Comparison of ENCODE assay signal across 15 cellular contexts in genomic region chr15:75698399-75698747, GRCh38. TPM values are rescaled to one million over a fixed set of nuclear protein-coding genes. Genes with fewer than 3 reads are reported as not detected.
DNase-seq lines count a peak whose midpoint lies in the region; ATAC-seq and TF ChIP-seq lines count a peak whose summit lies in the region.
"Had no signal": no experiment of that assay in that cellular context is flagged by ENCODE, and none has a peak within 500 bp of the region (broad histone marks: within the 10 kb centered on the region; RNA-seq: fewer than 3 reads in every experiment).

No MANE protein-coding gene starts in this region.

- H2BK120ac ChIP-seq in neuronal stem cell (ENCODE audit: low read depth, low read length): no peak overlapping the region

- TF ChIP-seq EP300 in transverse colon (IDR thresholded peaks at IDR 0.05; ENCODE audit: low read depth): no peak

- no peaks in the 10 kb centered on the region for H3K27me3 Mint-ChIP-seq in natural killer cell treated with Interleukin-12 subunit alpha and Interleukin-12 subunit beta and Interleukin-15 and Interleukin-18, amount 100 ng/mL, for 72 hours

- H3K4me1 Mint-ChIP-seq in natural killer cell treated with Interleukin-12 subunit alpha and Interleukin-12 subunit beta and Interleukin-15 and Interleukin-18, amount 100 ng/mL, for 72 hours (ENCODE audit: low read depth in 2 of 2): peaks cover 9 to 30% of the 10 kb centered on the region in 2 donors

- H2BK15ac ChIP-seq in neuronal stem cell (ENCODE audit: low read length): no peak overlapping the region

- DNase-seq in RWPE1 (ENCODE audit: low spot score): no peak
- DNase-seq in neuronal stem cell (ENCODE audit: low spot score): no peak
- DNase-seq in transverse colon: no peak
- no peak for DNase-seq in natural killer cell treated with Interleukin-12 subunit alpha and Interleukin-12 subunit beta and Interleukin-15 and Interleukin-18, amount 100 ng/mL, for 72 hours (ENCODE audit: low spot score)
- DNase-seq in RPMI8226: no peak
- DNase-seq: CD4-positive, alpha-beta T cell; DMS53; HCEC 1CT; KBM-7; NCI-H146; NCI-H2081; NCI-H748 treated with DMSO at 0.1 percent for 48 hours; OCI-M1 had no signal

- H3K36me3 Mint-ChIP-seq in natural killer cell treated with Interleukin-12 subunit alpha and Interleukin-12 subunit beta and Interleukin-15 and Interleukin-18, amount 100 ng/mL, for 72 hours: no peaks in the 10 kb centered on the region

- H3K36me3 ChIP-seq in duodenal mucosa (ENCODE audit: control insufficient read depth in 1 of 2, insufficient read depth in 2 of 2, low read length in 2 of 2) (no peaks in the 10 kb centered on the region), neuronal stem cell (replicated peaks in 1 of 2; ENCODE audit: control insufficient read depth in 2 of 2, insufficient read depth in 2 of 2, low read length in 2 of 2) (no peaks in the 10 kb centered on the region), transverse colon (no peaks in the 10 kb centered on the region)

- no peak for TF ChIP-seq POLR2A in transverse colon (IDR thresholded peaks at IDR 0.05)

- no peak overlapping the region for H3K14ac ChIP-seq in neuronal stem cell (ENCODE audit: low read length)

- peak overlapping the region; percentile 64 for H3K18ac ChIP-seq in neuronal stem cell (ENCODE audit: low read length)

- CTCF ChIA-PET in RWPE1 (lab: Yijun Ruan, JAX): no interaction called here

- H3K27me3 ChIP-seq in duodenal mucosa (ENCODE audit: control insufficient read depth in 1 of 2, insufficient read depth in 2 of 2, low read length in 2 of 2): no peaks in the 10 kb centered on the region
- peaks cover 0 to 18% (median 0%) of the 10 kb centered on the region in 3 experiments for H3K27me3 ChIP-seq in neuronal stem cell (ENCODE audit: control insufficient read depth in 3 of 3, insufficient read depth in 3 of 3, low read depth in 1 of 3, low read length in 3 of 3)
- H3K27me3 ChIP-seq in transverse colon: no peaks in the 10 kb centered on the region

- no peak overlapping the region for H3K23ac ChIP-seq in neuronal stem cell (ENCODE audit: low read depth, low read length, poor library complexity)

- intact Hi-C loops in transverse colon (cut with DNase I; ENCODE audit: low total_unique reads): no loop called here

- H3K9me3 ChIP-seq in duodenal mucosa (ENCODE audit: control insufficient read depth in 1 of 2, low read length in 2 of 2) (no peaks in the 10 kb centered on the region), neuronal stem cell (replicated peaks in 1 of 2; ENCODE audit: control insufficient read depth in 2 of 2, insufficient read depth in 1 of 2, low read depth in 1 of 2, low read length in 2 of 2) (no peaks in the 10 kb centered on the region), transverse colon (no peaks in the 10 kb centered on the region)

- H3K27ac Mint-ChIP-seq in natural killer cell treated with Interleukin-12 subunit alpha and Interleukin-12 subunit beta and Interleukin-15 and Interleukin-18, amount 100 ng/mL, for 72 hours: no peak overlapping the region
- H3K27ac Mint-ChIP-seq: CD4-positive, alpha-beta T cell had no signal

- TF ChIP-seq CTCF in RWPE1 (conservative IDR thresholded peaks at IDR 0.05; ENCODE audit: low read depth) (no peak), transverse colon (IDR thresholded peaks at IDR 0.05) (no peak)

- H3K9ac ChIP-seq in duodenal mucosa (ENCODE audit: low read depth in 1 of 2, low read length in 2 of 2) (no peak overlapping the region), neuronal stem cell (ENCODE audit: low read depth, low read length, poor library complexity) (no peak overlapping the region)

- H3K27ac ChIP-seq in RWPE1 (peak overlapping the region; percentile 94; the same call in 1 of the 2 replicates), duodenal mucosa (ENCODE audit: low read depth, low read length) (peak overlapping the region; percentile 10), neuronal stem cell (replicated peaks; ENCODE audit: low read length) (no peak overlapping the region), transverse colon (peak overlapping the region; percentile 84 to 94 (median 88))

- no peak overlapping the region for H3K4me2 ChIP-seq in neuronal stem cell (ENCODE audit: insufficient read depth, low read length, poor library complexity, severe bottlenecking)

- peaks cover 4% of the 10 kb centered on the region for H3K79me1 ChIP-seq in neuronal stem cell (ENCODE audit: low read depth, low read length)

- peaks cover 20 to 22% of the 10 kb centered on the region in 2 donors for H3K4me1 ChIP-seq in duodenal mucosa (ENCODE audit: control insufficient read depth in 1 of 2, insufficient read depth in 2 of 2, low read length in 2 of 2)
- peaks cover 19 to 26% of the 10 kb centered on the region in 2 donors for H3K4me1 ChIP-seq in neuronal stem cell (ENCODE audit: control insufficient read depth in 2 of 2, insufficient read depth in 1 of 2, low read depth in 1 of 2, low read length in 2 of 2)
- H3K4me1 ChIP-seq in transverse colon: peaks cover 54 to 77% (median 60%) of the 10 kb centered on the region in 4 donors

- no peak overlapping the region for H4K8ac ChIP-seq in neuronal stem cell (ENCODE audit: low read depth, low read length)

- H4K91ac ChIP-seq in neuronal stem cell (ENCODE audit: low read depth, low read length, poor library complexity): no peak overlapping the region

- H3K4me3 ChIP-seq in duodenal mucosa (ENCODE audit: low read depth in 1 of 2, low read length in 2 of 2) (no peak overlapping the region), neuronal stem cell (ENCODE audit: low read length in 2 of 2) (no peak overlapping the region), transverse colon (no peak overlapping the region)

- no peak for ATAC-seq in natural killer cell treated with Interleukin-12 subunit alpha and Interleukin-12 subunit beta and Interleukin-15 and Interleukin-18, amount 100 ng/mL, for 72 hours
- ATAC-seq in GM18861 (IDR thresholded peaks at IDR 0.05; ENCODE audit: unreplicated experiment): no peak

- H3K9me3 Mint-ChIP-seq in natural killer cell treated with Interleukin-12 subunit alpha and Interleukin-12 subunit beta and Interleukin-15 and Interleukin-18, amount 100 ng/mL, for 72 hours: no peaks in the 10 kb centered on the region
- H3K9me3 Mint-ChIP-seq: CD4-positive, alpha-beta T cell had no signal

- no peak overlapping the region for H2BK5ac ChIP-seq in neuronal stem cell (ENCODE audit: low read length)

- no peak overlapping the region for H2BK12ac ChIP-seq in neuronal stem cell (ENCODE audit: low read length)

- no peak overlapping the region for H2AK5ac ChIP-seq in neuronal stem cell (ENCODE audit: low read depth, low read length)

- in situ Hi-C loops in transverse colon (cut with MboI; ENCODE audit: low pct_ligation_motif_present in 1 of 4, low pct_unique_long_range_greater_than_20kb in 1 of 4, low sequenced_read_pairs in 3 of 4): no loop called here

- H3K4ac ChIP-seq in neuronal stem cell (ENCODE audit: low read length): no peak overlapping the region

- WGBS in neuronal stem cell (ENCODE audit: extremely low coverage in 2 of 2, insufficient read length in 2 of 2, insufficient replicate concordance in 1 of 2), 2 donors: no CpG with 5 or more reads among the region's 8 CpGs
- 81% methylated on average over 8 of the region's 8 CpGs; no CpG with 5 or more reads in 1 of the 2 donors for WGBS in transverse colon (ENCODE audit: low coverage in 1 of 2), 2 donors

- H2AFZ ChIP-seq in neuronal stem cell (ENCODE audit: low read length): no peak overlapping the region

- no peak overlapping the region for H3K4me3 Mint-ChIP-seq in natural killer cell treated with Interleukin-12 subunit alpha and Interleukin-12 subunit beta and Interleukin-15 and Interleukin-18, amount 100 ng/mL, for 72 hours
- H3K4me3 Mint-ChIP-seq: CD4-positive, alpha-beta T cell had no signal

- POLR2A ChIA-PET in RWPE1 (lab: Yijun Ruan, JAX; ENCODE audit: low non-redundant PET): interaction anchor here (0.5 kb wide), 1 partner anchor 1245 kb away, joined by 8 read pairs; no protein-coding TSS in a partner anchor

RNA-seq across cellular contexts. Expression of gene CSPG4, which starts 14.3 kb away (rescaled TPM):
- 0.11 TPM for polyA plus RNA-seq in neuronal stem cell (2013, experiment 1 of 2)
- polyA plus RNA-seq in neuronal stem cell (2013, experiment 2 of 2): 0.10 TPM
- 10 to 100 TPM; 11.2 to 60.9 (median 31.3) TPM for total RNA-seq in transverse colon
- not detected for total RNA-seq in natural killer cell treated with Interleukin-12 subunit alpha and Interleukin-12 subunit beta and Interleukin-15 and Interleukin-18, amount 100 ng/mL, for 72 hours
- total RNA-seq: CD4-positive, alpha-beta T cell had no signal

RNA-seq across cellular contexts. Expression of gene SNX33, which starts 50.7 kb away (rescaled TPM):
- 9.8 TPM for polyA plus RNA-seq in neuronal stem cell (2013, experiment 1 of 2)
- 10.7 TPM for polyA plus RNA-seq in neuronal stem cell (2013, experiment 2 of 2)
- total RNA-seq in transverse colon: 10 to 100 TPM; 26.5 to 52.0 (median 36.5) TPM
- total RNA-seq in natural killer cell treated with Interleukin-12 subunit alpha and Interleukin-12 subunit beta and Interleukin-15 and Interleukin-18, amount 100 ng/mL, for 72 hours: 1 to 10 TPM; 2.6 to 3.3 TPM

RNA-seq across cellular contexts. Expression of gene IMP3, which starts 58.3 kb away (rescaled TPM):
- 51.8 TPM for polyA plus RNA-seq in neuronal stem cell (2013, experiment 1 of 2)
- 51.5 TPM for polyA plus RNA-seq in neuronal stem cell (2013, experiment 2 of 2)
- 100 to 1,000 TPM in 2 of 4 donors, 10 to 100 TPM in 2; 37.2 to 131 (median 108) TPM for total RNA-seq in transverse colon
- total RNA-seq in natural killer cell treated with Interleukin-12 subunit alpha and Interleukin-12 subunit beta and Interleukin-15 and Interleukin-18, amount 100 ng/mL, for 72 hours: 100 to 1,000 TPM in 1 of 2 donors, 10 to 100 TPM in 1; 76.2 to 111 TPM

Comparison
In these comparisons a context has a peak if more than half of its experiments do, and no peak if none do; other contexts are left out.
1. RNA of gene CSPG4, which starts 14.3 kb away (total RNA-seq): 11.2 to 60.9 TPM in transverse colon; not detected in natural killer cell treated with Interleukin-12 subunit alpha and Interleukin-12 subunit beta and Interleukin-15 and Interleukin-18, amount 100 ng/mL, for 72 hours; every median in the first group is over 10 times any median in the second.
2. RNA of gene SNX33, which starts 50.7 kb away (total RNA-seq): 26.5 to 52.0 TPM in transverse colon; 2.6 to 3.3 TPM in natural killer cell treated with Interleukin-12 subunit alpha and Interleukin-12 subunit beta and Interleukin-15 and Interleukin-18, amount 100 ng/mL, for 72 hours; every median in the first group is over 4 times any median in the second.